8 cellular contexts compared by ENCODE assay signal in genomic region chr7:151058766-151059361, GRCh38. TPM values are rescaled to one million over a fixed set of nuclear protein-coding genes. Genes with fewer than 3 reads are reported as not detected.
A peak's percentile ranks its signal among the peaks of the same experiment; 100 is the strongest.
DNase-seq lines count a peak whose midpoint lies in the region; ATAC-seq and TF ChIP-seq lines count a peak whose summit lies in the region.

No MANE protein-coding gene starts in this region.

- RAD21 ChIA-PET in HCT116 (lab: Charles Lee; ENCODE audit: low non-redundant PET in 1 of 2, low total read pairs in 2 of 2, uncharacterized antibody in 2 of 2, unreplicated experiment in 2 of 2): interaction anchor here in 1 of 2 experiments (1.3 kb wide), 1 partner anchor 30 kb away, joined by 5 read pairs; the partner anchor contains the start of gene ABCB8

- H3K36me3 ChIP-seq in BLaER1 treated with 17β-estradiol and CSF1 and Interleukin-3, amounts not matched to agents 10 nM and 100 nM: peaks cover 2 to 24% (median 18%) of the 10 kb centered on the region in 11 experiments; a peak in 19 of 22 replicates
- 0 out of 4 replicates have a peak, but pooled peaks cover 0 to 3% of the 10 kb centered on the region in 2 experiments for H3K36me3 ChIP-seq in HCT116 (ENCODE audit: control insufficient read depth in 1 of 2, insufficient read depth in 2 of 2, low read length in 2 of 2)
- peaks cover 0 to 18% of the 10 kb centered on the region in 2 donors for H3K36me3 ChIP-seq in gastroesophageal sphincter

- CTCF ChIA-PET in HCT116 (lab: Charles Lee): no interaction called here
- CTCF ChIA-PET in activated CD8-positive, alpha-beta T cell treated with anti-CD3 and anti-CD28 coated beads, Interleukin-2, amount 10 ng/mL, durations not matched to agents 7 days and 5 days (lab: Charles Lee): interaction anchor here (0.6 to 1.7 kb wide), 7 partner anchors 26 to 429 kb away, joined by 3 to 5 read pairs (median 3); partner anchors contain the start of gene ABCB8

- 4 to 8% methylated on average over 6 to 13 of the region's 18 CpGs for WGBS in gastroesophageal sphincter (ENCODE audit: low coverage in 1 of 2), 2 donors

- H3K9ac ChIP-seq in BLaER1 treated with 17β-estradiol and CSF1 and Interleukin-3, amounts not matched to agents 10 nM and 100 nM: peak overlapping the region; percentile 79 to 88 (median 85)
- peak overlapping the region; percentile 91 for H3K9ac ChIP-seq in HCT116 (ENCODE audit: low read length)

- H3K27me3 ChIP-seq in BLaER1 treated with 17β-estradiol and CSF1 and Interleukin-3, amounts not matched to agents 10 nM and 100 nM: no peaks in the 10 kb centered on the region
- no peaks in the 10 kb centered on the region for H3K27me3 ChIP-seq in HCT116 (ENCODE audit: insufficient read depth, low read length)
- no peaks in the 10 kb centered on the region for H3K27me3 ChIP-seq in gastroesophageal sphincter

- no peak for TF ChIP-seq EP300 in gastroesophageal sphincter (IDR thresholded peaks at IDR 0.05)

- TF ChIP-seq RAD21 in HCT116 (IDR thresholded peaks at IDR 0.05; ENCODE audit: low read depth): no peak

- H3K4me2 ChIP-seq in BLaER1 treated with 17β-estradiol and CSF1 and Interleukin-3, amounts not matched to agents 10 nM and 100 nM: peak overlapping the region; percentile 87 to 100 (median 97)
- H3K4me2 ChIP-seq in HCT116 (ENCODE audit: low read length): peak overlapping the region; percentile 95

- peak overlapping the region; percentile 76 to 97 (median 88) for H3K4me3 ChIP-seq in BLaER1 treated with 17β-estradiol and CSF1 and Interleukin-3, amounts not matched to agents 10 nM and 100 nM
- H3K4me3 ChIP-seq in HCT116 (replicated peaks in 1 of 2; ENCODE audit: low read depth in 1 of 2, low read length in 2 of 2) (peak overlapping the region; percentile 81 to 90), gastroesophageal sphincter (peak overlapping the region; percentile 89 to 91), retinal pigment epithelial cell (ENCODE audit: low read length) (peak overlapping the region; percentile 80)

- in situ Hi-C loops in KBM-7 (cut with MboI; ENCODE audit: low pct_unique_long_range_greater_than_20kb, low sequenced_read_pairs): no loop called here

- H3K9me2 ChIP-seq in HCT116 (ENCODE audit: insufficient read depth): no peaks in the 10 kb centered on the region

- peak overlapping the region; percentile 93 for H3K27ac Mint-ChIP-seq in activated CD8-positive, alpha-beta T cell treated with anti-CD3 and anti-CD28 coated beads, Interleukin-2, amount 10 ng/mL, durations not matched to agents 7 days and 5 days

- peak overlapping the region; percentile 94 for H3K4me3 Mint-ChIP-seq in activated CD8-positive, alpha-beta T cell treated with anti-CD3 and anti-CD28 coated beads, Interleukin-2, amount 10 ng/mL, durations not matched to agents 7 days and 5 days

- peaks cover 20 to 39% (median 29%) of the 10 kb centered on the region in 11 experiments; a peak in 20 of 22 replicates for H4K20me1 ChIP-seq in BLaER1 treated with 17β-estradiol and CSF1 and Interleukin-3, amounts not matched to agents 10 nM and 100 nM
- H4K20me1 ChIP-seq in HCT116 (ENCODE audit: insufficient read depth): no peaks in the 10 kb centered on the region

- POLR2A ChIA-PET in HCT116 (lab: Charles Lee): no interaction called here
- POLR2A ChIA-PET in activated CD8-positive, alpha-beta T cell treated with anti-CD3 and anti-CD28 coated beads, Interleukin-2, amount 10 ng/mL, durations not matched to agents 7 days and 5 days (lab: Charles Lee): interaction anchor here (1.0 to 1.6 kb wide), 6 partner anchors 9 to 45 kb away, joined by 3 to 5 read pairs (median 4); partner anchors contain the start of genes ABCB8, FASTK and TMUB1

- H3K9me3 ChIP-seq in BLaER1 treated with 17β-estradiol and CSF1 and Interleukin-3, amounts not matched to agents 10 nM and 100 nM (replicated peaks in 1 of 11): no peaks in the 10 kb centered on the region
- no peaks in the 10 kb centered on the region for H3K9me3 ChIP-seq in HCT116 (ENCODE audit: control insufficient read depth in 1 of 2, insufficient read depth in 1 of 2, low read depth in 1 of 2, low read length in 2 of 2)
- H3K9me3 ChIP-seq in gastroesophageal sphincter: no peaks in the 10 kb centered on the region

- peak overlapping the region; percentile 70 to 90 (median 85) for H3K27ac ChIP-seq in BLaER1 treated with 17β-estradiol and CSF1 and Interleukin-3, amounts not matched to agents 10 nM and 100 nM
- peak overlapping the region; percentile 87 for H3K27ac ChIP-seq in HCT116 (ENCODE audit: low read depth, low read length)
- H3K27ac ChIP-seq in gastroesophageal sphincter: peak overlapping the region; percentile 77 to 99 (median 90)

- no peak for ATAC-seq in HCT116
- ATAC-seq in activated CD8-positive, alpha-beta T cell treated with anti-CD3 and anti-CD28 coated beads, Interleukin-2, amount 10 ng/mL, durations not matched to agents 7 days and 5 days: peak; percentile 6
- no peak for ATAC-seq in gastroesophageal sphincter
- no peak for ATAC-seq in HG02885 (IDR thresholded peaks at IDR 0.05; ENCODE audit: poor library complexity, unreplicated experiment)

- peak; percentile 5 for TF ChIP-seq POLR2A in HCT116 (IDR thresholded peaks at IDR 0.05; ENCODE audit: borderline replicate concordance, extremely low read depth, insufficient read depth, insufficient read length)
- no peak for TF ChIP-seq POLR2A in gastroesophageal sphincter (IDR thresholded peaks at IDR 0.05)

- peaks cover 40% of the 10 kb centered on the region for H3K79me2 ChIP-seq in HCT116 (ENCODE audit: insufficient read depth, low read length)

- peaks cover 44% of the 10 kb centered on the region for H3K4me1 Mint-ChIP-seq in activated CD8-positive, alpha-beta T cell treated with anti-CD3 and anti-CD28 coated beads, Interleukin-2, amount 10 ng/mL, durations not matched to agents 7 days and 5 days (ENCODE audit: low read depth)

- intact Hi-C loops in HCT116 (cut with micrococcal nuclease): loop anchor here (1.0 kb wide), 1 partner anchor 31 kb away; the partner anchor contains the start of gene ABCB8

- no peak overlapping the region for H2AFZ ChIP-seq in HCT116 (ENCODE audit: low read depth, low read length, poor library complexity, severe bottlenecking)

- TF ChIP-seq CTCF in HCT116 (IDR thresholded peaks at IDR 0.05 in 2 of 3, conservative IDR thresholded peaks at IDR 0.05 in 1 of 3; ENCODE audit: borderline replicate concordance in 1 of 3, insufficient read depth in 1 of 3, low read depth in 2 of 3, low read length in 2 of 3): no peak
- no peak for TF ChIP-seq CTCF in gastroesophageal sphincter (IDR thresholded peaks at IDR 0.05)
- no peak for TF ChIP-seq CTCF in retinal pigment epithelial cell (conservative IDR thresholded peaks at IDR 0.05; ENCODE audit: low read depth, low read length)

- H3K4me1 ChIP-seq in BLaER1 treated with 17β-estradiol and CSF1 and Interleukin-3, amounts not matched to agents 10 nM and 100 nM: peaks cover 41 to 55% (median 46%) of the 10 kb centered on the region in 10 experiments
- H3K4me1 ChIP-seq in HCT116 (ENCODE audit: control insufficient read depth in 1 of 2, insufficient read depth in 2 of 2, low read length in 2 of 2) (peaks cover 28 to 52% of the 10 kb centered on the region in 2 experiments), gastroesophageal sphincter (peaks cover 6 to 63% (median 40%) of the 10 kb centered on the region in 3 donors)

- TSS peak; percentile 47 for BruUV-seq in HCT116 (replicated peaks; lab: Mats Ljungman, UMichigan)

- peaks cover 15% of the 10 kb centered on the region for H3K36me3 Mint-ChIP-seq in activated CD8-positive, alpha-beta T cell treated with anti-CD3 and anti-CD28 coated beads, Interleukin-2, amount 10 ng/mL, durations not matched to agents 7 days and 5 days (ENCODE audit: low read depth)

- H3K9me3 Mint-ChIP-seq in activated CD8-positive, alpha-beta T cell treated with anti-CD3 and anti-CD28 coated beads, Interleukin-2, amount 10 ng/mL, durations not matched to agents 7 days and 5 days (ENCODE audit: insufficient read depth): no peaks in the 10 kb centered on the region

- no peak for DNase-seq in HCT116 (ENCODE audit: low read depth, low spot score)
- peak; percentile 40 for DNase-seq in activated CD8-positive, alpha-beta T cell treated with anti-CD3 and anti-CD28 coated beads, Interleukin-2, amount 10 ng/mL, durations not matched to agents 7 days and 5 days
- DNase-seq in retinal pigment epithelial cell (ENCODE audit: low read depth): no peak
- DNase-seq in A172 (ENCODE audit: low spot score): no peak
- no peak for DNase-seq in KBM-7

- H3K27me3 Mint-ChIP-seq in activated CD8-positive, alpha-beta T cell treated with anti-CD3 and anti-CD28 coated beads, Interleukin-2, amount 10 ng/mL, durations not matched to agents 7 days and 5 days (ENCODE audit: low read depth): no peaks in the 10 kb centered on the region

RNA-seq across cellular contexts. Expression of gene SLC4A2, which starts 0.5 kb away (rescaled TPM):
- total RNA-seq in HCT116 (2021; ENCODE audit: unreplicated experiment) (240 TPM), gastroesophageal sphincter (100 to 1,000 TPM in 2 of 4 donors, 10 to 100 TPM in 2; 77.8 to 152 (median 95.7) TPM)
- 195 and 199 TPM in 2 replicates for polyA plus RNA-seq in HCT116 (2012)
- total RNA-seq in activated CD8-positive, alpha-beta T cell treated with anti-CD3 and anti-CD28 coated beads, Interleukin-2, amount 10 ng/mL, durations not matched to agents 7 days and 5 days: 100 to 1,000 TPM; 107 to 112 TPM
- 195 and 238 TPM in 2 replicates for total RNA-seq in A172 (2014; rRNA removed; shearing (Covaris generic))

RNA-seq across cellular contexts. Expression of gene CDK5, which starts 1.2 kb away (rescaled TPM):
- total RNA-seq in HCT116 (2021; ENCODE audit: unreplicated experiment): 19.8 TPM
- 20.4 and 20.9 TPM in 2 replicates for polyA plus RNA-seq in HCT116 (2012)
- 10 to 100 TPM; 20.3 to 21.0 TPM for total RNA-seq in activated CD8-positive, alpha-beta T cell treated with anti-CD3 and anti-CD28 coated beads, Interleukin-2, amount 10 ng/mL, durations not matched to agents 7 days and 5 days
- total RNA-seq in gastroesophageal sphincter: 1 to 10 TPM; 3.4 to 8.8 (median 6.4) TPM
- total RNA-seq in A172 (2014; rRNA removed; shearing (Covaris generic)): 57.0 and 58.7 TPM in 2 replicates

RNA-seq across cellular contexts. Expression of gene ASIC3, which starts 10.5 kb away (rescaled TPM):
- 4.4 TPM for total RNA-seq in HCT116 (2021; ENCODE audit: unreplicated experiment)
- polyA plus RNA-seq in HCT116 (2012): 5.4 and 6.2 TPM in 2 replicates
- total RNA-seq in activated CD8-positive, alpha-beta T cell treated with anti-CD3 and anti-CD28 coated beads, Interleukin-2, amount 10 ng/mL, durations not matched to agents 7 days and 5 days: 1 to 10 TPM; 2.8 to 3.2 TPM
- 1 to 10 TPM in 3 of 4 donors, not detected in 1; 1.7 to 3.1 (median 2.1) TPM for total RNA-seq in gastroesophageal sphincter
- total RNA-seq in A172 (2014; rRNA removed; shearing (Covaris generic)): 0.31 and 0.53 TPM in 2 replicates

RNA-seq across cellular contexts. Expression of gene FASTK, which starts 21.7 kb away (rescaled TPM):
- 86.4 TPM for total RNA-seq in HCT116 (2021; ENCODE audit: unreplicated experiment)
- polyA plus RNA-seq in HCT116 (2012): 77.9 and 78.4 TPM in 2 replicates
- total RNA-seq in activated CD8-positive, alpha-beta T cell treated with anti-CD3 and anti-CD28 coated beads, Interleukin-2, amount 10 ng/mL, durations not matched to agents 7 days and 5 days: 10 to 100 TPM; 81.8 to 88.1 TPM
- total RNA-seq in gastroesophageal sphincter: 10 to 100 TPM; 51.3 to 82.2 (median 60.8) TPM
- total RNA-seq in A172 (2014; rRNA removed; shearing (Covaris generic)): 95.4 and 118 TPM in 2 replicates

RNA-seq across cellular contexts. Expression of gene TMUB1, which starts 24.4 kb away (rescaled TPM):
- 75.8 TPM for total RNA-seq in HCT116 (2021; ENCODE audit: unreplicated experiment)
- 71.5 and 73.7 TPM in 2 replicates for polyA plus RNA-seq in HCT116 (2012)
- total RNA-seq in activated CD8-positive, alpha-beta T cell treated with anti-CD3 and anti-CD28 coated beads, Interleukin-2, amount 10 ng/mL, durations not matched to agents 7 days and 5 days: 10 to 100 TPM; 76.7 to 82.6 TPM
- 10 to 100 TPM; 38.4 to 57.2 (median 44.7) TPM for total RNA-seq in gastroesophageal sphincter
- total RNA-seq in A172 (2014; rRNA removed; shearing (Covaris generic)): 28.9 and 42.8 TPM in 2 replicates
